Comparison of ENCODE assay signal across 8 cellular contexts in genomic region chr11:12223771-12224536, GRCh38.
DNase-seq lines count a peak whose midpoint lies in the region; ATAC-seq lines count a peak whose summit lies in the region.

No MANE protein-coding gene starts in this region.

- H3K4me1 ChIP-seq in mucosa of rectum (ENCODE audit: control insufficient read depth in 2 of 2, insufficient read depth in 2 of 2, low read length in 2 of 2): peaks cover 40 to 43% of the 10 kb centered on the region in 2 donors

- H3K9me3 Mint-ChIP-seq in activated CD4-positive, alpha-beta memory T cell treated with anti-CD3 and anti-CD28 coated beads for 36 hours: no peaks in the 10 kb centered on the region

- H3K36me3 ChIP-seq in mucosa of rectum (ENCODE audit: control insufficient read depth in 2 of 2, insufficient read depth in 2 of 2, low read length in 2 of 2): peaks cover 51 to 53% of the 10 kb centered on the region in 2 donors

- ATAC-seq in HG03103 (IDR thresholded peaks at IDR 0.05; ENCODE audit: low read depth, unreplicated experiment): peak; percentile 28
- ATAC-seq in HG03432 (IDR thresholded peaks at IDR 0.05; ENCODE audit: unreplicated experiment): no peak

- H3K27me3 Mint-ChIP-seq in activated CD4-positive, alpha-beta memory T cell treated with anti-CD3 and anti-CD28 coated beads for 36 hours: no peaks in the 10 kb centered on the region

- H3K9ac ChIP-seq in mucosa of rectum (ENCODE audit: low read depth in 1 of 2, low read length in 2 of 2): peak overlapping the region; percentile 50 to 57

- H3K36me3 Mint-ChIP-seq in activated CD4-positive, alpha-beta memory T cell treated with anti-CD3 and anti-CD28 coated beads for 36 hours: peaks cover 76% of the 10 kb centered on the region

- CTCF ChIA-PET in activated CD4-positive, alpha-beta memory T cell treated with anti-CD3 and anti-CD28 coated beads for 36 hours (lab: Charles Lee): interaction anchor here (0.7 to 5.5 kb wide), 17 partner anchors 9 to 179 kb away, joined by 3 to 59 read pairs (median 7); no protein-coding TSS in a partner anchor

- H3K27ac Mint-ChIP-seq in activated CD4-positive, alpha-beta memory T cell treated with anti-CD3 and anti-CD28 coated beads for 36 hours: peak overlapping the region; percentile 98

- POLR2A ChIA-PET in activated CD4-positive, alpha-beta memory T cell treated with anti-CD3 and anti-CD28 coated beads for 36 hours (lab: Charles Lee): interaction anchor here (0.7 to 3.3 kb wide), 17 partner anchors 9 to 114 kb away, joined by 3 to 44 read pairs (median 8); partner anchors contain the start of gene MICAL2

- intact Hi-C loops in activated CD4-positive, alpha-beta memory T cell treated with anti-CD3 and anti-CD28 coated beads for 36 hours (cut with micrococcal nuclease): loop anchor here (1.0 to 5.0 kb wide), 8 partner anchors 12 to 382 kb away; partner anchors contain the start of gene USP47

- no peaks in the 10 kb centered on the region for H3K9me3 ChIP-seq in mucosa of rectum (ENCODE audit: control insufficient read depth in 2 of 2, low read length in 2 of 2)

- DNase-seq in DMS79 (lab: John Stamatoyannopoulos, UW) (peak; percentile 79), AG20443 (ENCODE audit: low spot score) (no peak), EL (no peak), NCI-H1930 (lab: John Stamatoyannopoulos, UW) (no peak)
- peak; percentile 50 for DNase-seq in activated CD4-positive, alpha-beta memory T cell treated with anti-CD3 and anti-CD28 coated beads for 36 hours

- peak overlapping the region; percentile 76 to 81 for H3K27ac ChIP-seq in mucosa of rectum (ENCODE audit: low read depth in 2 of 2, low read length in 2 of 2)

- H3K27me3 ChIP-seq in mucosa of rectum (ENCODE audit: control insufficient read depth in 2 of 2, insufficient read depth in 2 of 2, low read length in 2 of 2): no peaks in the 10 kb centered on the region

- H3K4me3 Mint-ChIP-seq in activated CD4-positive, alpha-beta memory T cell treated with anti-CD3 and anti-CD28 coated beads for 36 hours: peak overlapping the region; percentile 78

- H3K4me3 ChIP-seq in mucosa of rectum (ENCODE audit: low read length in 2 of 2): no peak overlapping the region

- H3K4me1 Mint-ChIP-seq in activated CD4-positive, alpha-beta memory T cell treated with anti-CD3 and anti-CD28 coated beads for 36 hours (ENCODE audit: low read depth): peaks cover 52% of the 10 kb centered on the region

Comparison
In these comparisons a context has a peak if more than half of its experiments do, and no peak if none do; other contexts are left out.
1. DNase-seq: peak in DMS79 (single experiment) and activated CD4-positive, alpha-beta memory T cell treated with anti-CD3 and anti-CD28 coated beads for 36 hours (single experiment); none in AG20443 (single experiment), EL (single experiment) and NCI-H1930 (0 of 2).